ENCODE assay signal across 1 cellular context in the genomic region with DNA sequence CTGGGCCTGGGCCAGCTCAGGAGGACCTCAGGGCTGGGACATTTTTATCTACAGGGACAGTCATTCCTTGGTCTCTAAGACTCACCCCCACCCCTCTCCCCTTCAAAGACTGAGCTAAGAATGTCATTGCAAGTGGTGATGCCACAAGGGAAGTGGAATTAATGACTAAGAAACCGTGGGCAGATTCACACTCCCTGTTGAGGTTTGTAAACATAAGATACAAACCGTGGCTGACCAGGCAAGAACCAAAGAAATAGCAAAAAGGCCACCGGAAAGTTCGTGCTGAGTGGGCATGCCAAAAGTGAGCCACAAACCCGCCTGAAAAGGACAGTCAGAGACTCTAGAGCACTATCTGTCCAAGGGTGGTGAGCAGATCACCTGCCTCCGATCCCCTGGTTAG.
TF ChIP-seq lines count a peak whose summit lies in the region.

No MANE protein-coding gene starts in this region.

TF ChIP-seq in SK-N-SH treated with all-trans-retinoic acid at 6 μM for 48 hours, 23 proteins besides CTCF, POLR2A, EP300 and RAD21 (continued from another document):
- TF ChIP-seq TSHZ2 (CRISPR knock-in tag; IDR thresholded peaks at IDR 0.05) (no peak), OSR1 (CRISPR knock-in tag; IDR thresholded peaks at IDR 0.05) (no peak), ZNF70 (CRISPR knock-in tag; IDR thresholded peaks at IDR 0.05) (no peak), ARNTL (CRISPR knock-in tag; IDR thresholded peaks at IDR 0.05; ENCODE audit: borderline replicate concordance, low read depth) (no peak), ISL1 (CRISPR knock-in tag; IDR thresholded peaks at IDR 0.05) (no peak), ZFP30 (CRISPR knock-in tag; IDR thresholded peaks at IDR 0.05) (no peak)
- TF ChIP-seq, protein P1, sequence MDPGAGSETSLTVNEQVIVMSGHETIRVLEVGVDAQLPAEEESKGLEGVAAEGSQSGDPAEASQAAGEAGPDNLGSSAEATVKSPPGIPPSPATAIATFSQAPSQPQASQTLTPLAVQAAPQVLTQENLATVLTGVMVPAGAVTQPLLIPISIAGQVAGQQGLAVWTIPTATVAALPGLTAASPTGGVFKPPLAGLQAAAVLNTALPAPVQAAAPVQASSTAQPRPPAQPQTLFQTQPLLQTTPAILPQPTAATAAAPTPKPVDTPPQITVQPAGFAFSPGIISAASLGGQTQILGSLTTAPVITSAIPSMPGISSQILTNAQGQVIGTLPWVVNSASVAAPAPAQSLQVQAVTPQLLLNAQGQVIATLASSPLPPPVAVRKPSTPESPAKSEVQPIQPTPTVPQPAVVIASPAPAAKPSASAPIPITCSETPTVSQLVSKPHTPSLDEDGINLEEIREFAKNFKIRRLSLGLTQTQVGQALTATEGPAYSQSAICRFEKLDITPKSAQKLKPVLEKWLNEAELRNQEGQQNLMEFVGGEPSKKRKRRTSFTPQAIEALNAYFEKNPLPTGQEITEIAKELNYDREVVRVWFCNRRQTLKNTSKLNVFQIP (CRISPR knock-in tag; IDR thresholded peaks at IDR 0.05; ENCODE audit: borderline replicate concordance, low read depth), result no peak
